18 cellular contexts compared by ENCODE assay signal in the genomic region with DNA sequence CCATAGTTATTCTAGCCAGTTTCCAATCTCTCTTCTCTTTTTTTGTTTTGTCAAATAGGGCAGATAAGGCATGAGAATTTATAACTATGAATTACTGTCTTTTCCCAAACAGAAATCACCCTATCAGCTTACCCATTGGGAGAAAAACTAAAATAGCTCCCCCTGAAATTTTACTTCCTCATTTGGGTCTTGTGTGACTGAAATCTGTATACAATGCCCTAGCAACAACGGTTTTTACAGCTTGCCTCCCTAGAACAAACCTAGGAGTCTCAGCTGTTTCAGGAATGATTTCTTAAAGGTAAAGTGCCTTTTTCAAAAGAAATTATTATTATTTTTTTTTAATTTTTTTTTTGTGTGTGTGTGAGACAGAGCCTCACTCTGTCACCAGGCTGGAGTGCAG. TPM values are rescaled to one million over a fixed set of nuclear protein-coding genes. Genes with fewer than 3 reads are reported as not detected.
DNase-seq lines count a peak whose midpoint lies in the region; ATAC-seq, FAIRE-seq and TF ChIP-seq lines count a peak whose summit lies in the region.
"Had no signal": no experiment of that assay in that cellular context is flagged by ENCODE, and none has a peak within 500 bp of the region (broad histone marks: within the 10 kb centered on the region; RNA-seq: fewer than 3 reads in every experiment).

No MANE protein-coding gene starts in this region.

- RAD21 ChIA-PET in GM12878 (lab: Charles Lee; ENCODE audit: unreplicated experiment): interaction anchor here (0.7 to 3.0 kb wide), 26 partner anchors 10 to 645 kb away, joined by 3 to 38 read pairs (median 3); a partner anchor contains a TSS

- CTCF ChIA-PET in GM12878 (lab: Yijun Ruan, JAX): interaction anchor here (0.9 to 5.9 kb wide), 19 partner anchors 9 to 565 kb away, joined by 3 to 58 read pairs (median 4); a partner anchor contains a TSS

- H3K9me2 ChIP-seq in Karpas-422 (replicated peaks; ENCODE audit: insufficient read depth, low read length): no peaks in the 10 kb centered on the region
- H3K9me2 ChIP-seq: SK-N-SH had no signal

- 4% methylated on average over 1 of the region's 1 CpG for WGBS in GM12878 (ENCODE audit: insufficient coverage, insufficient replicate concordance, low lambda C conversion rate, missing lambda C conversion rate)

- FAIRE-seq in GM12878 (lab: Jason Lieb, UNC): no peak
- FAIRE-seq: D721Med had no signal

- H3K4me3 ChIP-seq in Karpas-422 (ENCODE audit: low read length): no peak overlapping the region
- 0 out of 2 replicates have a peak overlapping the region, but pooled peaks have one; percentile 8 for H3K4me3 ChIP-seq in GM12878
- H3K4me3 ChIP-seq: PC-9 had no signal

- intact Hi-C loops in GM12878 (cut with micrococcal nuclease; ENCODE audit: unreplicated experiment): no loop called here

- no peak for TF ChIP-seq POLR2A in GM12878 (IDR thresholded peaks at IDR 0.05; ENCODE audit: low read depth, low read length)

- TF ChIP-seq CTCF in GM12878 (IDR thresholded peaks at IDR 0.05 in 2 of 3, conservative IDR thresholded peaks at IDR 0.05 in 1 of 3; ENCODE audit: control insufficient read depth in 2 of 3, extremely low read depth in 1 of 3, insufficient read depth in 1 of 3, low read depth in 3 of 3, low read length in 3 of 3): no peak

- H3K4me1 ChIP-seq in Karpas-422 (ENCODE audit: low read length) (peaks cover 6% of the 10 kb centered on the region), GM12878 (ENCODE audit: control insufficient read depth, insufficient read depth, low read length) (peaks cover 8% of the 10 kb centered on the region; the same call in 1 of the 2 replicates)

- H2AFZ ChIP-seq in Karpas-422 (ENCODE audit: low read length): no peak overlapping the region
- no peak overlapping the region for H2AFZ ChIP-seq in GM12878 (ENCODE audit: control insufficient read depth, low read depth, low read length)
- H2AFZ ChIP-seq: PC-9 had no signal

- in situ Hi-C loops in GM12878 (cut with MboI): no loop called here

- no peaks in the 10 kb centered on the region for H3K79me2 ChIP-seq in Karpas-422 (ENCODE audit: low read length)
- no peaks in the 10 kb centered on the region for H3K79me2 ChIP-seq in GM12878 (ENCODE audit: control insufficient read depth, insufficient read depth, low read length)

- H3K27me3 ChIP-seq in Karpas-422 (ENCODE audit: low read length) (no peaks in the 10 kb centered on the region), GM12878 (replicated peaks in 1 of 2; ENCODE audit: control insufficient read depth in 2 of 2, insufficient read depth in 2 of 2, low read length in 1 of 2) (no peaks in the 10 kb centered on the region)

- SMC1A ChIA-PET in GM12878 (lab: Charles Lee; ENCODE audit: uncharacterized antibody, unreplicated experiment): interaction anchor here (0.6 to 20.3 kb wide), 21 partner anchors 9 to 253 kb away, joined by 3 to 590 read pairs (median 3); no protein-coding TSS in a partner anchor

- H4K20me1 ChIP-seq in Karpas-422 (ENCODE audit: insufficient read depth, low read depth, low read length) (no peaks in the 10 kb centered on the region), GM12878 (ENCODE audit: control insufficient read depth, insufficient read depth) (no peaks in the 10 kb centered on the region)

- TF ChIP-seq EP300 in GM12878 (IDR thresholded peaks at IDR 0.05; ENCODE audit: borderline replicate concordance in 1 of 2, control insufficient read depth in 1 of 2, low read depth in 2 of 2, low read length in 2 of 2): peak in 1 of 2 experiments; percentile 44; a peak in 1 of 4 replicates

- ATAC-seq in GM12878: peak; percentile 76

- no peak overlapping the region for H3K27ac ChIP-seq in Karpas-422 (ENCODE audit: low read length)
- H3K27ac ChIP-seq in GM12878 (ENCODE audit: control insufficient read depth, insufficient read depth): peak overlapping the region; percentile 37; the same call in 1 of the 2 replicates
- H3K27ac ChIP-seq: PC-9 had no signal

- no peak for TF ChIP-seq RAD21 in GM12878 (IDR thresholded peaks at IDR 0.05; ENCODE audit: insufficient read depth, low read depth, low read length)

- H3K9ac ChIP-seq in Karpas-422 (ENCODE audit: low read length): no peak overlapping the region
- H3K9ac ChIP-seq in GM12878 (ENCODE audit: control insufficient read depth, insufficient read depth, low read length): no peak overlapping the region
- H3K9ac ChIP-seq: SK-N-SH had no signal

- no peaks in the 10 kb centered on the region for H3K36me3 ChIP-seq in Karpas-422 (ENCODE audit: insufficient read depth, low read length)
- peaks cover 9 to 20% of the 10 kb centered on the region in 2 experiments for H3K36me3 ChIP-seq in GM12878 (ENCODE audit: control insufficient read depth in 2 of 2, insufficient read depth in 2 of 2, low read length in 1 of 2)

- POLR2A ChIA-PET in GM12878 (lab: Charles Lee): interaction anchor here (0.6 to 13.3 kb wide), 5 partner anchors 11 to 1171 kb away, joined by 3 to 178 read pairs (median 9); no protein-coding TSS in a partner anchor

- no TSS peak for BruUV-seq in GM12878 (replicated peaks; lab: Mats Ljungman, UMichigan)

- DNase-seq in CD1c-positive myeloid dendritic cell (ENCODE audit: extremely low spot score) (peak; percentile 38), Karpas-422 (peak; percentile 54), NOMO-1 treated with dmso at 0.1 percent for 144 hours (lab: John Stamatoyannopoulos, UW; ENCODE audit: unreplicated experiment) (peak; percentile 23), GM12878 (ENCODE audit: low read depth, low spot score) (no peak), DMS 273 treated with DMSO at 0.1 percent for 48 hours (lab: John Stamatoyannopoulos, UW) (no peak), NCI-H1930 (lab: John Stamatoyannopoulos, UW) (no peak), AG08395 (ENCODE audit: low spot score) (no peak)
- DNase-seq: CD4-positive, alpha-beta T cell; DMS79 treated with DMSO at 0.1 percent for 48 hours; HCEC 1CT; NCI-H1105 treated with DMSO at 0.1 percent for 48 hours; NCI-H187; NCI-H526 treated with DMSO at 0.1 percent for 48 hours; PC-9; SK-N-SH had no signal

- H3K9me3 ChIP-seq in Karpas-422 (ENCODE audit: low read length): no peaks in the 10 kb centered on the region
- peaks cover 5% of the 10 kb centered on the region; the same call in 2 of the 3 replicates for H3K9me3 ChIP-seq in GM12878 (replicated peaks; ENCODE audit: control insufficient read depth, insufficient read depth, low read length)
- H3K9me3 ChIP-seq: SK-N-SH had no signal

- H3K4me2 ChIP-seq in Karpas-422 (ENCODE audit: low read depth, low read length, poor library complexity, severe bottlenecking) (no peak overlapping the region), GM12878 (ENCODE audit: control insufficient read depth, insufficient read depth) (no peak overlapping the region)
- H3K4me2 ChIP-seq: PC-9, SK-N-SH had no signal

TF ChIP-seq in GM12878, 131 proteins besides CTCF, POLR2A, EP300 and RAD21 (continues in another document):
- peak; percentile 22; the same call in 1 of the 2 replicates for TF ChIP-seq JUNB (IDR thresholded peaks at IDR 0.05)
- peak; percentile 77 for TF ChIP-seq IKZF1 (conservative IDR thresholded peaks at IDR 0.05)
- TF ChIP-seq SREBF1 (IDR thresholded peaks at IDR 0.05; ENCODE audit: low read length): no peak
- peak; percentile 84 to 87 for TF ChIP-seq IKZF2 (IDR thresholded peaks at IDR 0.05)
- TF ChIP-seq, protein P1, sequence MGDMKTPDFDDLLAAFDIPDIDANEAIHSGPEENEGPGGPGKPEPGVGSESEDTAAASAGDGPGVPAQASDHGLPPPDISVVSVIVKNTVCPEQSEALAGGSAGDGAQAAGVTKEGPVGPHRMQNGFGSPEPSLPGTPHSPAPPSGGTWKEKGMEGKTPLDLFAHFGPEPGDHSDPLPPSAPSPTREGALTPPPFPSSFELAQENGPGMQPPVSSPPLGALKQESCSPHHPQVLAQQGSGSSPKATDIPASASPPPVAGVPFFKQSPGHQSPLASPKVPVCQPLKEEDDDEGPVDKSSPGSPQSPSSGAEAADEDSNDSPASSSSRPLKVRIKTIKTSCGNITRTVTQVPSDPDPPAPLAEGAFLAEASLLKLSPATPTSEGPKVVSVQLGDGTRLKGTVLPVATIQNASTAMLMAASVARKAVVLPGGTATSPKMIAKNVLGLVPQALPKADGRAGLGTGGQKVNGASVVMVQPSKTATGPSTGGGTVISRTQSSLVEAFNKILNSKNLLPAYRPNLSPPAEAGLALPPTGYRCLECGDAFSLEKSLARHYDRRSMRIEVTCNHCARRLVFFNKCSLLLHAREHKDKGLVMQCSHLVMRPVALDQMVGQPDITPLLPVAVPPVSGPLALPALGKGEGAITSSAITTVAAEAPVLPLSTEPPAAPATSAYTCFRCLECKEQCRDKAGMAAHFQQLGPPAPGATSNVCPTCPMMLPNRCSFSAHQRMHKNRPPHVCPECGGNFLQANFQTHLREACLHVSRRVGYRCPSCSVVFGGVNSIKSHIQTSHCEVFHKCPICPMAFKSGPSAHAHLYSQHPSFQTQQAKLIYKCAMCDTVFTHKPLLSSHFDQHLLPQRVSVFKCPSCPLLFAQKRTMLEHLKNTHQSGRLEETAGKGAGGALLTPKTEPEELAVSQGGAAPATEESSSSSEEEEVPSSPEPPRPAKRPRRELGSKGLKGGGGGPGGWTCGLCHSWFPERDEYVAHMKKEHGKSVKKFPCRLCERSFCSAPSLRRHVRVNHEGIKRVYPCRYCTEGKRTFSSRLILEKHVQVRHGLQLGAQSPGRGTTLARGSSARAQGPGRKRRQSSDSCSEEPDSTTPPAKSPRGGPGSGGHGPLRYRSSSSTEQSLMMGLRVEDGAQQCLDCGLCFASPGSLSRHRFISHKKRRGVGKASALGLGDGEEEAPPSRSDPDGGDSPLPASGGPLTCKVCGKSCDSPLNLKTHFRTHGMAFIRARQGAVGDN (IDR thresholded peaks at IDR 0.05): no peak
- TF ChIP-seq MTA3 (IDR thresholded peaks at IDR 0.05; ENCODE audit: borderline replicate concordance, low read length): no peak

RNA-seq across cellular contexts. Expression of a gene that starts 56.8 kb away (rescaled TPM):
- 8.5 and 24.4 TPM in 2 replicates for total RNA-seq in Karpas-422 (2014; rRNA removed; shearing (Covaris generic); ENCODE audit: low replicate concordance)
- 126 and 130 TPM in 2 replicates for total RNA-seq in GM12878 (2013; cell fraction: nucleolus; rRNA removed)
- total RNA-seq in GM12878 (2014; rRNA removed) (40.9 and 50.5 TPM in 2 replicates), GM12878 (2014; rRNA removed; fragmentation: Illumina TruSeq; extraction: Trizol) (57.6 and 58.8 TPM in 2 replicates), GM12878 (2021) (41.9 and 49.8 TPM in 2 replicates)
- 18.9 TPM for polyA plus RNA-seq in GM12878 (2011; ENCODE audit: low read depth)
- polyA plus RNA-seq in GM12878 (2011; rRNA removed) (100 and 126 TPM in 2 replicates), GM12878 (2014; fragmentation: Illumina TruSeq; extraction: Trizol) (75.1 and 112 TPM in 2 replicates), GM12878 (2014; fragmentation: Nextera tagmentation; extraction: Ambion mirVana) (10 to 100 TPM; 68.0 to 79.5 TPM), GM12878 (2014; rRNA removed) (40.6 and 50.0 TPM in 2 replicates), GM12878 (2016; fragmentation: Nextera tagmentation; extraction: Ambion mirVana) (10 to 100 TPM; 48.5 to 53.5 TPM)
- polyA plus RNA-seq in GM12878 (2011; cell fraction: cytosol; rRNA removed): 49.2 and 59.8 TPM in 2 replicates
- 32.9 and 37.0 TPM in 2 replicates for polyA plus RNA-seq in GM12878 (2011; cell fraction: nucleus; rRNA removed)
- polyA plus RNA-seq in GM12878 (2012): 18.5 and 26.0 TPM in 2 replicates
- 63.2 and 76.4 TPM in 2 replicates for polyA minus RNA-seq in GM12878 (2011; rRNA and poly(A)+ RNA removed)
- polyA minus RNA-seq in GM12878 (2011; cell fraction: cytosol; rRNA and poly(A)+ RNA removed): 14.0 and 20.2 TPM in 2 replicates
- 45.3 and 52.9 TPM in 2 replicates for polyA minus RNA-seq in GM12878 (2011; cell fraction: nucleus; rRNA and poly(A)+ RNA removed)
- total RNA-seq: A673, G401, PC-9 had no signal
- polyA plus RNA-seq: SK-N-SH had no signal

Comparison
In these comparisons a context has a peak if more than half of its experiments do, and no peak if none do; other contexts are left out.
1. DNase-seq: peak in CD1c-positive myeloid dendritic cell (single experiment), Karpas-422 (single experiment) and NOMO-1 treated with dmso at 0.1 percent for 144 hours (single experiment); none in GM12878 (single experiment), DMS 273 treated with DMSO at 0.1 percent for 48 hours (single experiment), NCI-H1930 (0 of 2) and AG08395 (single experiment).